19 cellular contexts compared by ENCODE assay signal in the genomic region with DNA sequence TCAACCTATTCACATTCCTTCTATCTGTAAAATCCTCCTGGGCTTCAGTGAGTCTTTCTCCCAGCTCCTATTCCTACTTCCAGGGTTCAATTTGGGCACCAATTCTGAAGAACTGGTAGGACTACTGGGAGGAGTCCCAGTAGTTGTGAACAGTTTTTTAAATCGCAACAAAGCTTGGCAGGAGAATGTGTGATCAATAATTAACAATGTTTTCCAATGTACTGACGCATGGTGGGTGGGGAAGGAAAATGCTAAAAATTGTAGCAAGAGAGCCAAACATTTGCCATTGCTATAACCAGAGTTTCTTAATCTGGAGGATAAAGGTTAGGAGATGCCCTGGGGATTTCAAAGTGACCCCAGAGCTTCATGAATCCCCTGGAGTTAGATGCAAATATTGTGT. TPM values are rescaled to one million over a fixed set of nuclear protein-coding genes. Genes with fewer than 3 reads are reported as not detected.
DNase-seq lines count a peak whose midpoint lies in the region; ATAC-seq, FAIRE-seq and TF ChIP-seq lines count a peak whose summit lies in the region.
"Had no signal": no experiment of that assay in that cellular context is flagged by ENCODE, and none has a peak within 500 bp of the region (broad histone marks: within the 10 kb centered on the region; RNA-seq: fewer than 3 reads in every experiment).

No MANE protein-coding gene starts in this region.

- H3K27me3 Mint-ChIP-seq in Calu3 (ENCODE audit: unreplicated experiment) (no peaks in the 10 kb centered on the region), neural progenitor cell (ENCODE audit: insufficient read depth, low read depth) (no peaks in the 10 kb centered on the region)

- CTCF ChIA-PET in Calu3 (lab: Charles Lee) = interaction anchor here (0.7 to 1.1 kb wide), 2 partner anchors 11 to 319 kb away, joined by 3 read pairs; no protein-coding TSS in a partner anchor

- H3K4me3 ChIP-seq in body of pancreas (no peak overlapping the region), mucosa of descending colon (no peak overlapping the region), neural progenitor cell (no peak overlapping the region)
- H3K4me3 ChIP-seq: BLaER1, GM12878, GM23248, HAP-1 had no signal

- H3K36me3 ChIP-seq in body of pancreas (replicated peaks in 1 of 2; ENCODE audit: insufficient read depth in 1 of 2, low read depth in 2 of 2) (no peaks in the 10 kb centered on the region), mucosa of descending colon (ENCODE audit: low read depth) (no peaks in the 10 kb centered on the region), neural progenitor cell (no peaks in the 10 kb centered on the region)
- H3K36me3 ChIP-seq: BLaER1, HAP-1 had no signal

- peaks cover 6% of the 10 kb centered on the region for H3K4me1 ChIP-seq in body of pancreas
- no peaks in the 10 kb centered on the region for H3K4me1 ChIP-seq in mucosa of descending colon (ENCODE audit: low read depth)
- H3K4me1 ChIP-seq in neural progenitor cell = no peaks in the 10 kb centered on the region
- H3K4me1 ChIP-seq: BLaER1, HAP-1 had no signal

- no peak for TF ChIP-seq POLR2A in body of pancreas (IDR thresholded peaks at IDR 0.05)

- H3F3A ChIP-seq in neural progenitor cell (ENCODE audit: low read depth) = no peaks in the 10 kb centered on the region

- peak; percentile 5 for DNase-seq in Calu3
- DNase-seq in body of pancreas = no peak
- no peak for DNase-seq in mucosa of descending colon
- DNase-seq in neural progenitor cell (ENCODE audit: low spot score) = no peak
- DNase-seq in HT-29 (ENCODE audit: low spot score) = no peak
- DNase-seq in GM19238 (ENCODE audit: insufficient read length, low spot score) = no peak
- no peak for DNase-seq in HTR-8/SVneo (ENCODE audit: insufficient read length, low spot score)
- DNase-seq in stimulated activated naive CD8-positive, alpha-beta T cell treated with anti-CD3 and anti-CD28 coated beads, Interleukin-15, Interleukin-2, amounts not matched to agents 100 U/mL and 50 U/mL, for 24 hours = no peak
- DNase-seq: 8988T; CD4-positive, alpha-beta memory T cell; DMS 273 treated with DMSO at 0.1 percent for 48 hours; DMS53; DND-41; EL; GM23248 had no signal

- H3K9ac ChIP-seq in neural progenitor cell = no peak overlapping the region
- H3K9ac ChIP-seq: BLaER1, GM23248 had no signal

- no peak for TF ChIP-seq CTCF in Calu3 (IDR thresholded peaks at IDR 0.05; ENCODE audit: unreplicated experiment)
- no peak for TF ChIP-seq CTCF in body of pancreas (IDR thresholded peaks at IDR 0.05)
- TF ChIP-seq CTCF in mucosa of descending colon (IDR thresholded peaks at IDR 0.05) = no peak
- no peak for TF ChIP-seq CTCF in neural progenitor cell (IDR thresholded peaks at IDR 0.05)

- H3K4me1 Mint-ChIP-seq in Calu3 (ENCODE audit: low read depth, unreplicated experiment) (peaks cover 35% of the 10 kb centered on the region), neural progenitor cell (peaks cover 17% of the 10 kb centered on the region)
- H3K4me1 Mint-ChIP-seq: CD14-positive monocyte; CD4-positive, alpha-beta memory T cell had no signal

- 9 to 13% methylated on average over 2 of the region's 2 CpGs for WGBS in body of pancreas, 2 donors

- BruUV-seq in Calu3 (replicated peaks; lab: Mats Ljungman, UMichigan) = no TSS peak

- H3K79me2 ChIP-seq in neural progenitor cell (ENCODE audit: low read depth) = no peaks in the 10 kb centered on the region

- H3K9me3 ChIP-seq in body of pancreas (no peaks in the 10 kb centered on the region), mucosa of descending colon (no peaks in the 10 kb centered on the region), neural progenitor cell (ENCODE audit: low read depth) (no peaks in the 10 kb centered on the region)
- H3K9me3 ChIP-seq: HAP-1 had no signal

- H2AFZ ChIP-seq in neural progenitor cell (replicated peaks) = no peak overlapping the region
- H2AFZ ChIP-seq: GM23248 had no signal

- peak; percentile 50 for ATAC-seq in body of pancreas
- peak; percentile 31 for ATAC-seq in mucosa of descending colon
- ATAC-seq in stimulated activated naive CD8-positive, alpha-beta T cell treated with anti-CD3 and anti-CD28 coated beads, Interleukin-15, Interleukin-2, amounts not matched to agents 100 U/mL and 50 U/mL, for 24 hours = no peak
- ATAC-seq: GM12878 had no signal

- H3K27me3 ChIP-seq in body of pancreas = no peaks in the 10 kb centered on the region
- no peaks in the 10 kb centered on the region for H3K27me3 ChIP-seq in neural progenitor cell
- H3K27me3 ChIP-seq: BLaER1 had no signal

- intact Hi-C loops in Calu3 (cut with micrococcal nuclease; ENCODE audit: unreplicated experiment) = no loop called here
- intact Hi-C loops in body of pancreas (cut with DNase I) = no loop called here
- intact Hi-C loops in mucosa of descending colon (cut with DNase I, micrococcal nuclease) = no loop called here

- H3K4me2 ChIP-seq in neural progenitor cell = no peak overlapping the region
- H3K4me2 ChIP-seq: BLaER1 had no signal

- H4K20me1 ChIP-seq in neural progenitor cell (ENCODE audit: low read depth) = no peaks in the 10 kb centered on the region
- H4K20me1 ChIP-seq: BLaER1 had no signal

- H3K9me3 Mint-ChIP-seq in Calu3 (ENCODE audit: low read depth, unreplicated experiment) = no peaks in the 10 kb centered on the region
- H3K9me3 Mint-ChIP-seq in neural progenitor cell = peaks cover 8% of the 10 kb centered on the region

- H3K4me3 Mint-ChIP-seq in Calu3 (ENCODE audit: low read depth, unreplicated experiment) (no peak overlapping the region), neural progenitor cell (no peak overlapping the region)
- H3K4me3 Mint-ChIP-seq: CD14-positive monocyte; CD4-positive, alpha-beta memory T cell had no signal

- H3K36me3 Mint-ChIP-seq in Calu3 (ENCODE audit: insufficient read depth, unreplicated experiment) (no peaks in the 10 kb centered on the region), neural progenitor cell (no peaks in the 10 kb centered on the region)
- H3K36me3 Mint-ChIP-seq: CD14-positive monocyte; CD4-positive, alpha-beta memory T cell had no signal

- H3K27ac ChIP-seq in body of pancreas (peak overlapping the region; percentile 5 to 58 (median 36)), neural progenitor cell (no peak overlapping the region)
- H3K27ac ChIP-seq: BLaER1, GM23248 had no signal

- FAIRE-seq in HTR-8/SVneo (lab: Jason Lieb, UNC) = no peak
- FAIRE-seq: GM12878 had no signal

- no peak overlapping the region for H3K27ac Mint-ChIP-seq in Calu3 (ENCODE audit: unreplicated experiment)
- H3K27ac Mint-ChIP-seq in neural progenitor cell = peak overlapping the region; percentile 10
- H3K27ac Mint-ChIP-seq: CD14-positive monocyte; CD4-positive, alpha-beta memory T cell had no signal

RNA-seq across cellular contexts. Expression of a gene that starts 27.3 kb away (rescaled TPM):
- total RNA-seq in Calu3 (2022) (13.9 and 14.5 TPM in 2 replicates), body of pancreas (10 to 100 TPM in 1 of 2 donors, 1 to 10 TPM in 1; 4.0 to 20.0 TPM), mucosa of descending colon (100 to 1,000 TPM in 2 of 3 donors, 10 to 100 TPM in 1; 75.0 to 128 (median 122) TPM), neural progenitor cell (ENCODE audit: low replicate concordance) (266 and 282 TPM in 2 replicates)
- total RNA-seq in HT-29 (2014; rRNA removed; shearing (Covaris generic)) = 13.9 and 14.2 TPM in 2 replicates
- total RNA-seq: CD4-positive, alpha-beta memory T cell had no signal
